ENCODE assay signal across 25 cellular contexts in genomic region chr7:92824450-92824849, GRCh38. TPM values are rescaled to one million over a fixed set of nuclear protein-coding genes. Genes with fewer than 3 reads are reported as not detected.
A peak's percentile ranks its signal among the peaks of the same experiment; 100 is the strongest.
DNase-seq lines count a peak whose midpoint lies in the region; ATAC-seq, FAIRE-seq and TF ChIP-seq lines count a peak whose summit lies in the region.
"Had no signal": no experiment of that assay in that cellular context is flagged by ENCODE, and none has a peak within 500 bp of the region (broad histone marks: within the 10 kb centered on the region; RNA-seq: fewer than 3 reads in every experiment).

No MANE protein-coding gene starts in this region.

- peaks cover 12% of the 10 kb centered on the region for H3K4me1 ChIP-seq in GM12878 (ENCODE audit: control insufficient read depth, insufficient read depth, low read length)
- H3K4me1 ChIP-seq: breast epithelium, right lobe of liver had no signal

- H4K20me1 ChIP-seq in GM12878 (ENCODE audit: control insufficient read depth, insufficient read depth): no peaks in the 10 kb centered on the region

- peaks cover 10% of the 10 kb centered on the region for H3K9me3 ChIP-seq in GM12878 (replicated peaks; ENCODE audit: control insufficient read depth, insufficient read depth, low read length)
- H3K9me3 ChIP-seq: breast epithelium, heart right ventricle, right lobe of liver, transverse colon had no signal

- WGBS in GM12878 (ENCODE audit: insufficient coverage, insufficient replicate concordance, low lambda C conversion rate, missing lambda C conversion rate): 19% methylated on average over 2 of the region's 2 CpGs

- H3K4me1 Mint-ChIP-seq in activated T-cell treated with anti-CD3 and anti-CD28 coated beads, Interleukin-2, amount 50 U/mL, for 24 hours (ENCODE audit: low read depth): peaks cover 84% of the 10 kb centered on the region

- no peak overlapping the region for H2AFZ ChIP-seq in GM12878 (ENCODE audit: control insufficient read depth, low read depth, low read length)

- H3K4me2 ChIP-seq in GM12878 (ENCODE audit: control insufficient read depth, insufficient read depth): peak overlapping the region; percentile 70

- peak overlapping the region; percentile 79 for H3K27ac Mint-ChIP-seq in activated T-cell treated with anti-CD3 and anti-CD28 coated beads, Interleukin-2, amount 50 U/mL, for 24 hours
- H3K27ac Mint-ChIP-seq: WTC11 had no signal

- no peak for TF ChIP-seq EP300 in GM12878 (IDR thresholded peaks at IDR 0.05; ENCODE audit: borderline replicate concordance in 1 of 2, control insufficient read depth in 1 of 2, low read depth in 2 of 2, low read length in 2 of 2)

- no peak for TF ChIP-seq RAD21 in GM12878 (IDR thresholded peaks at IDR 0.05; ENCODE audit: insufficient read depth, low read depth, low read length)

- RAD21 ChIA-PET in GM12878 (lab: Charles Lee; ENCODE audit: unreplicated experiment): interaction anchor here (0.9 to 2.3 kb wide), 4 partner anchors 9 to 203 kb away, joined by 3 to 30 read pairs (median 10); no protein-coding TSS in a partner anchor

- BruUV-seq in GM12878 (replicated peaks; lab: Mats Ljungman, UMichigan): no TSS peak

- in situ Hi-C loops in GM12878 (cut with MboI): no loop called here

- no peaks in the 10 kb centered on the region; a peak in 1 of 4 replicates for H3K36me3 ChIP-seq in GM12878 (ENCODE audit: control insufficient read depth in 2 of 2, insufficient read depth in 2 of 2, low read length in 1 of 2)
- H3K36me3 ChIP-seq: breast epithelium, heart right ventricle, right lobe of liver, transverse colon had no signal

- SMC1A ChIA-PET in GM12878 (lab: Charles Lee; ENCODE audit: uncharacterized antibody, unreplicated experiment): interaction anchor here (0.7 to 2.1 kb wide), 9 partner anchors 8 to 192 kb away, joined by 3 to 9 read pairs (median 5); no protein-coding TSS in a partner anchor

- H3K36me3 Mint-ChIP-seq in activated T-cell treated with anti-CD3 and anti-CD28 coated beads, Interleukin-2, amount 50 U/mL, for 24 hours (ENCODE audit: low read depth): peaks cover 86% of the 10 kb centered on the region
- H3K36me3 Mint-ChIP-seq: WTC11 had no signal

- H3K27me3 ChIP-seq in GM12878 (replicated peaks in 1 of 2; ENCODE audit: control insufficient read depth in 2 of 2, insufficient read depth in 2 of 2, low read length in 1 of 2): no peaks in the 10 kb centered on the region
- H3K27me3 ChIP-seq: breast epithelium, heart right ventricle, right lobe of liver, transverse colon had no signal

- no peak for DNase-seq in activated T-cell treated with anti-CD3 and anti-CD28 coated beads, Interleukin-2, amount 50 U/mL, for 24 hours
- no peak for DNase-seq in activated T-cell treated with anti-CD3 and anti-CD28 coated beads, Interleukin-2, amount 50 U/mL, for 1 hour
- DNase-seq in NCI-H526 (lab: John Stamatoyannopoulos, UW): peak; percentile 24 to 47
- DNase-seq in GM12878 (ENCODE audit: low read depth, low spot score): no peak
- DNase-seq in NCI-H2081 (lab: John Stamatoyannopoulos, UW): no peak
- DNase-seq in stimulated activated CD4-positive, alpha-beta T cell treated with anti-CD3 and anti-CD28 coated beads, Interleukin-4, amount 100 ng/mL, for 4 hours: no peak
- DNase-seq: activated gamma-delta T cell treated with Interleukin-2 at 50 U/mL for 16 hours; amygdala; effector CD8-positive, alpha-beta T cell; heart right ventricle; NCI-H1417 treated with DMSO at 0.1 percent for 48 hours; NCI-H446 treated with DMSO at 0.1 percent for 48 hours; NK-92 treated with Interleukin-12 subunit alpha and Interleukin-12 subunit beta, amount 100 ng/mL, for 24 hours; posterior cingulate gyrus; right lobe of liver; transverse colon had no signal

- H3K9ac ChIP-seq in GM12878 (ENCODE audit: control insufficient read depth, insufficient read depth, low read length): no peak overlapping the region

- H3K27ac ChIP-seq in GM12878 (ENCODE audit: control insufficient read depth, insufficient read depth): peak overlapping the region; percentile 35; the same call in 1 of the 2 replicates
- H3K27ac ChIP-seq: breast epithelium, C4-2B, heart right ventricle, right lobe of liver, transverse colon had no signal

- intact Hi-C loops in GM12878 (cut with micrococcal nuclease; ENCODE audit: unreplicated experiment): no loop called here

- H3K4me3 ChIP-seq in GM12878: no peak overlapping the region
- H3K4me3 ChIP-seq: breast epithelium, heart right ventricle, K562, right lobe of liver, transverse colon had no signal

- peak; percentile 34 for ATAC-seq in GM18870 (IDR thresholded peaks at IDR 0.05; ENCODE audit: unreplicated experiment)
- peak; percentile 47 for ATAC-seq in GM12878
- no peak for ATAC-seq in GM21360 (IDR thresholded peaks at IDR 0.05; ENCODE audit: unreplicated experiment)
- ATAC-seq: heart right ventricle, K562, right lobe of liver, WTC11 had no signal

- POLR2A ChIA-PET in GM12878 (lab: Charles Lee): interaction anchor here (1.5 to 2.8 kb wide), 2 partner anchors 12 to 174 kb away, joined by 7 to 37 read pairs; no protein-coding TSS in a partner anchor

- no peaks in the 10 kb centered on the region for H3K9me3 Mint-ChIP-seq in activated T-cell treated with anti-CD3 and anti-CD28 coated beads, Interleukin-2, amount 50 U/mL, for 24 hours
- H3K9me3 Mint-ChIP-seq: neural crest cell, WTC11 had no signal

- TF ChIP-seq CTCF in GM12878 (IDR thresholded peaks at IDR 0.05 in 2 of 3, conservative IDR thresholded peaks at IDR 0.05 in 1 of 3; ENCODE audit: control insufficient read depth in 2 of 3, extremely low read depth in 1 of 3, insufficient read depth in 1 of 3, low read depth in 3 of 3, low read length in 3 of 3): no peak

- TF ChIP-seq POLR2A in GM12878 (IDR thresholded peaks at IDR 0.05; ENCODE audit: low read depth, low read length): no peak

- peaks cover 98% of the 10 kb centered on the region for H3K79me2 ChIP-seq in GM12878 (ENCODE audit: control insufficient read depth, insufficient read depth, low read length)

- peak overlapping the region; percentile 52 for H3K4me3 Mint-ChIP-seq in activated T-cell treated with anti-CD3 and anti-CD28 coated beads, Interleukin-2, amount 50 U/mL, for 24 hours
- H3K4me3 Mint-ChIP-seq: neural crest cell, WTC11 had no signal

- CTCF ChIA-PET in GM12878 (lab: Yijun Ruan, JAX): interaction anchor here (0.6 to 4.8 kb wide), 3 partner anchors 9 to 107 kb away, joined by 3 to 20 read pairs (median 3); no protein-coding TSS in a partner anchor

- H3K27me3 Mint-ChIP-seq in activated T-cell treated with anti-CD3 and anti-CD28 coated beads, Interleukin-2, amount 50 U/mL, for 24 hours: no peaks in the 10 kb centered on the region

- no peak for FAIRE-seq in GM12878 (lab: Jason Lieb, UNC)
- FAIRE-seq: colon, GM12892, K562 had no signal

TF ChIP-seq in GM12878, 131 proteins besides CTCF, POLR2A, EP300 and RAD21:
- no peak for TF ChIP-seq MAX (IDR thresholded peaks at IDR 0.05; ENCODE audit: low read depth, low read length)
- TF ChIP-seq IKZF1 (conservative IDR thresholded peaks at IDR 0.05): no peak
- no peak for TF ChIP-seq MTA2 (IDR thresholded peaks at IDR 0.05; ENCODE audit: low read depth)
- TF ChIP-seq BMI1 (IDR thresholded peaks at IDR 0.05; ENCODE audit: borderline replicate concordance): no peak
- no peak for TF ChIP-seq SIX5 (IDR thresholded peaks at IDR 0.05; ENCODE audit: low read depth, low read length, severe bottlenecking)
- no peak for TF ChIP-seq PML (IDR thresholded peaks at IDR 0.05; ENCODE audit: low read length)
- TF ChIP-seq CBX5 (IDR thresholded peaks at IDR 0.05; ENCODE audit: low read depth): no peak
- TF ChIP-seq ZNF207 (IDR thresholded peaks at IDR 0.05; ENCODE audit: borderline replicate concordance): no peak
- no peak for TF ChIP-seq MTA3 (IDR thresholded peaks at IDR 0.05; ENCODE audit: borderline replicate concordance, low read length)
- TF ChIP-seq RCOR1 (conservative IDR thresholded peaks at IDR 0.05; ENCODE audit: low read depth, low read length): no peak
- TF ChIP-seq ASH2L (IDR thresholded peaks at IDR 0.05; ENCODE audit: borderline replicate concordance, low read depth): no peak

RNA-seq across cellular contexts. Expression of gene CDK6, which starts 11.9 kb away (rescaled TPM):
- 302 and 310 TPM in 2 replicates for total RNA-seq in GM12878 (2013; cell fraction: nucleolus; rRNA removed)
- total RNA-seq in GM12878 (2014; rRNA removed) (93.1 and 103 TPM in 2 replicates), GM12878 (2014; rRNA removed; fragmentation: Illumina TruSeq; extraction: Trizol) (75.8 and 82.5 TPM in 2 replicates), GM12878 (2021) (110 and 118 TPM in 2 replicates)
- polyA plus RNA-seq in GM12878 (2011; ENCODE audit: low read depth): 7.2 TPM
- polyA plus RNA-seq in GM12878 (2011; rRNA removed) (42.9 and 51.2 TPM in 2 replicates), GM12878 (2014; fragmentation: Illumina TruSeq; extraction: Trizol) (47.3 and 58.1 TPM in 2 replicates), GM12878 (2014; fragmentation: Nextera tagmentation; extraction: Ambion mirVana) (10 to 100 TPM in 1 of 2 experiments, 1 to 10 TPM in 1; 8.0 to 16.8 TPM), GM12878 (2014; rRNA removed) (30.1 and 30.7 TPM in 2 replicates), GM12878 (2016; fragmentation: Nextera tagmentation; extraction: Ambion mirVana) (10 to 100 TPM; 44.3 to 53.4 TPM)
- polyA plus RNA-seq in GM12878 (2011; cell fraction: cytosol; rRNA removed): 35.1 and 36.3 TPM in 2 replicates
- 48.6 and 53.0 TPM in 2 replicates for polyA plus RNA-seq in GM12878 (2011; cell fraction: nucleus; rRNA removed)
- polyA plus RNA-seq in GM12878 (2012): 11.0 and 14.3 TPM in 2 replicates
- 113 and 159 TPM in 2 replicates for polyA minus RNA-seq in GM12878 (2011; rRNA and poly(A)+ RNA removed)
- polyA minus RNA-seq in GM12878 (2011; cell fraction: cytosol; rRNA and poly(A)+ RNA removed): 72.0 and 108 TPM in 2 replicates
- polyA minus RNA-seq in GM12878 (2011; cell fraction: nucleus; rRNA and poly(A)+ RNA removed): 94.3 and 203 TPM in 2 replicates

Comparison
In these comparisons a context has a peak if more than half of its experiments do, and no peak if none do; other contexts are left out.
1. DNase-seq: peak in NCI-H526 (2 of 2); none in activated T-cell treated with anti-CD3 and anti-CD28 coated beads, Interleukin-2, amount 50 U/mL, for 24 hours (single experiment), activated T-cell treated with anti-CD3 and anti-CD28 coated beads, Interleukin-2, amount 50 U/mL, for 1 hour (single experiment), GM12878 (single experiment), NCI-H2081 (0 of 2) and stimulated activated CD4-positive, alpha-beta T cell treated with anti-CD3 and anti-CD28 coated beads, Interleukin-4, amount 100 ng/mL, for 4 hours (0 of 2).